8 cellular contexts compared by ENCODE assay signal in genomic region chr13:95536629-95537241, GRCh38. TPM values are rescaled to one million over a fixed set of nuclear protein-coding genes. Genes with fewer than 3 reads are reported as not detected.
DNase-seq lines count a peak whose midpoint lies in the region; TF ChIP-seq lines count a peak whose summit lies in the region.

No MANE protein-coding gene starts in this region.

- TF ChIP-seq POLR2A in uterus (IDR thresholded peaks at IDR 0.05): no peak

- no peaks in the 10 kb centered on the region for H3K9me2 ChIP-seq in OCI-LY7 (ENCODE audit: insufficient read depth, low read length)

- TF ChIP-seq CTCF in left ventricle myocardium inferior (IDR thresholded peaks at IDR 0.05; ENCODE audit: borderline replicate concordance) (peak; percentile 51), OCI-LY7 (conservative IDR thresholded peaks at IDR 0.05; ENCODE audit: low read length) (peak; percentile 73), uterus (IDR thresholded peaks at IDR 0.05) (peak; percentile 14 to 36 (median 24))

- CTCF ChIA-PET in OCI-LY7 (lab: Charles Lee; ENCODE audit: unreplicated experiment): interaction anchor here (0.6 kb wide), 1 partner anchor 297 kb away, joined by 4 read pairs; no protein-coding TSS in a partner anchor

- H3K27me3 ChIP-seq in left ventricle myocardium inferior (ENCODE audit: low read depth) (peaks cover 3% of the 10 kb centered on the region), uterus (no peaks in the 10 kb centered on the region)

- no peak overlapping the region for H2AFZ ChIP-seq in OCI-LY7 (ENCODE audit: low read length)

- intact Hi-C loops in left ventricle myocardium inferior (cut with micrococcal nuclease): loop anchor here (10.0 kb wide), 1 partner anchor 298 kb away; no protein-coding TSS in a partner anchor
- intact Hi-C loops in cardiac septum (cut with DNase I): loop anchor here (5.0 kb wide), 1 partner anchor 301 kb away; no protein-coding TSS in a partner anchor
- intact Hi-C loops in OCI-LY7 (cut with micrococcal nuclease; ENCODE audit: unreplicated experiment): loop anchor here (2.0 kb wide), 1 partner anchor 298 kb away; no protein-coding TSS in a partner anchor
- intact Hi-C loops in uterus (cut with DNase I; ENCODE audit: low total_unique reads): no loop called here

- H3K9me3 ChIP-seq in left ventricle myocardium inferior (replicated peaks) (no peaks in the 10 kb centered on the region), OCI-LY7 (ENCODE audit: low read length) (no peaks in the 10 kb centered on the region), uterus (no peaks in the 10 kb centered on the region)

- H3K4me2 ChIP-seq in OCI-LY7 (ENCODE audit: low read length): no peak overlapping the region

- no peak for DNase-seq in left ventricle myocardium inferior
- no peak for DNase-seq in cardiac septum (ENCODE audit: low spot score)
- peak; percentile 27 for DNase-seq in OCI-LY7 (ENCODE audit: low spot score)
- peak; percentile 22 for DNase-seq in fibroblast of gingiva (ENCODE audit: low read depth)
- DNase-seq in uterus: no peak
- DNase-seq in central memory CD4-positive, alpha-beta T cell: no peak
- DNase-seq in effector CD4-positive, alpha-beta T cell: no peak
- no peak for DNase-seq in amygdala (lab: John Stamatoyannopoulos, UW)

- no TSS peak for BruUV-seq in OCI-LY7 (replicated peaks; lab: Mats Ljungman, UMichigan)

- H3K27ac ChIP-seq in left ventricle myocardium inferior (replicated peaks) (no peak overlapping the region), OCI-LY7 (ENCODE audit: low read depth, low read length, poor library complexity, severe bottlenecking) (no peak overlapping the region), uterus (no peak overlapping the region)

- H4K20me1 ChIP-seq in OCI-LY7 (ENCODE audit: insufficient read depth, low read length): no peaks in the 10 kb centered on the region

- H3K4me1 ChIP-seq in left ventricle myocardium inferior (peaks cover 22% of the 10 kb centered on the region), OCI-LY7 (ENCODE audit: insufficient read depth, low read length, poor library complexity, severe bottlenecking) (no peaks in the 10 kb centered on the region), uterus (peaks cover 0 to 4% of the 10 kb centered on the region in 2 donors)

- H3K4me3 ChIP-seq in left ventricle myocardium inferior (no peak overlapping the region), OCI-LY7 (ENCODE audit: low read depth, low read length, poor library complexity, severe bottlenecking) (no peak overlapping the region), uterus (no peak overlapping the region)

- H3K79me2 ChIP-seq in OCI-LY7 (ENCODE audit: insufficient read depth, low read depth, low read length): no peaks in the 10 kb centered on the region

- POLR2A ChIA-PET in OCI-LY7 (lab: Charles Lee): interaction anchor here (0.6 to 0.8 kb wide), 2 partner anchors 297 to 1462 kb away, joined by 3 read pairs; no protein-coding TSS in a partner anchor

- H3K36me3 ChIP-seq in left ventricle myocardium inferior (no peaks in the 10 kb centered on the region), OCI-LY7 (ENCODE audit: insufficient read depth, low read length) (no peaks in the 10 kb centered on the region), uterus (no peaks in the 10 kb centered on the region)

RNA-seq across cellular contexts. Expression of gene CLDN10, which starts 15.8 kb away (rescaled TPM):
- total RNA-seq in left ventricle myocardium inferior (not detected), cardiac septum (not detected), OCI-LY7 (2022) (not detected in 2 replicates), uterus (10 to 100 TPM in 2 of 4 donors, 1 to 10 TPM in 1, not detected in 1; 1.3 to 27.6 (median 19.5) TPM)
- total RNA-seq in OCI-LY7 (2014; rRNA removed; shearing (Covaris generic)): not detected in 2 replicates

Comparison
In these comparisons a context has a peak if more than half of its experiments do, and no peak if none do; other contexts are left out.
1. DNase-seq: peak in OCI-LY7 (single experiment) and fibroblast of gingiva (single experiment); none in left ventricle myocardium inferior (single experiment), cardiac septum (single experiment), uterus (0 of 2), central memory CD4-positive, alpha-beta T cell (single experiment), effector CD4-positive, alpha-beta T cell (single experiment) and amygdala (0 of 56).
2. Peak in every context shown above with its lines, with median percentiles within 50 percentile points of each other: CTCF ChIP-seq.